24 cellular contexts compared by ENCODE assay signal in the genomic region with DNA sequence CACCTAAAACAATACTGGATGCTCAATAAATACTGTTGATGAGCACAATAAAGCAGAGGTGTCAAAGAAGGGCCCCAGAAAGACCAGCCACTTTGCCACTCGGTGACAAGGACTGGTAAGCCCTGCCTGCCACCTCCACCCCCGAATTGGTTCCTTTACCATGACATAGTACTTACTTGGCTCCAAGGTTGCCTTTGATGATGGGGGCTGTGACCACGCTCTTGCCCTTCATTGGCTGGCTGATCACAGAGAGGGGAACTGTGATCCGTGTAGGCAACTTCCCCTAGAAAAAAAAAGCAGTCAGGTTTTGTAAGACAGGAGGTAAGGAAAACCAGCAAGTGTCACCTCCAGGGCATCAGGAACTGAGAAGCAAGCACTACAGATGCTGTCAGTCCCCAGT. TPM values are rescaled to one million over a fixed set of nuclear protein-coding genes. Genes with fewer than 3 reads are reported as not detected.
DNase-seq lines count a peak whose midpoint lies in the region; ATAC-seq and TF ChIP-seq lines count a peak whose summit lies in the region.
"Had no signal": no experiment of that assay in that cellular context is flagged by ENCODE, and none has a peak within 500 bp of the region (broad histone marks: within the 10 kb centered on the region; RNA-seq: fewer than 3 reads in every experiment).

No MANE protein-coding gene starts in this region.

- no peak overlapping the region for H3K27ac Mint-ChIP-seq in T-helper 17 cell
- peak overlapping the region in 8 of 10 donors; percentile 34 to 81 (median 64) for H3K27ac Mint-ChIP-seq in naive thymus-derived CD8-positive, alpha-beta T cell
- H3K27ac Mint-ChIP-seq: immature natural killer cell had no signal

- peak overlapping the region; percentile 66 for H3K4me3 Mint-ChIP-seq in T-helper 17 cell
- H3K4me3 Mint-ChIP-seq in naive thymus-derived CD8-positive, alpha-beta T cell = peak overlapping the region in 1 of 10 donors; percentile 11
- H3K4me3 Mint-ChIP-seq: endodermal cell, immature natural killer cell had no signal

- peaks cover 4 to 14% (median 7%) of the 10 kb centered on the region in 4 donors for H3K4me1 ChIP-seq in upper lobe of left lung

- TF ChIP-seq CTCF in upper lobe of left lung (IDR thresholded peaks at IDR 0.05) = no peak

- H3K4me3 ChIP-seq in upper lobe of left lung = no peak overlapping the region
- H3K4me3 ChIP-seq: GM12878, heart right ventricle, right atrium auricular region had no signal

- 82 to 90% methylated on average over 4 of the region's 4 CpGs for WGBS in upper lobe of left lung, 2 donors

- peaks cover 9% of the 10 kb centered on the region for H3K36me3 Mint-ChIP-seq in T-helper 17 cell (ENCODE audit: low read depth)
- peaks cover 13 to 90% (median 57%) of the 10 kb centered on the region in 3 donors for H3K36me3 Mint-ChIP-seq in naive thymus-derived CD8-positive, alpha-beta T cell

- no peak for DNase-seq in activated CD4-positive, CD25-positive, alpha-beta regulatory T cell treated with anti-CD3 and anti-CD28 coated beads, Interleukin-2, amount 50 U/mL, for 72 hours
- DNase-seq in CD1c-positive myeloid dendritic cell (ENCODE audit: extremely low spot score) (peak; percentile 41), T-helper 17 cell (no peak), upper lobe of left lung (no peak), GDM1 (lab: John Stamatoyannopoulos, UW) (no peak)
- peak in 2 of 10 donors; percentile 9 to 20 for DNase-seq in naive thymus-derived CD8-positive, alpha-beta T cell
- DNase-seq: activated gamma-delta T cell; BE2C; DMS153; endodermal cell; GOT3; heart right ventricle; immature natural killer cell; Karpas-422; NCI-H1092 treated with DMSO at 0.1 percent for 48 hours; NCI-H2081 treated with DMSO at 0.1 percent for 48 hours; NCI-H510A treated with DMSO at 0.1 percent for 48 hours; RPMI8226; stimulated activated naive CD4-positive, alpha-beta T cell treated with Interleukin-2 at 50 U/mL for 16 hours; trophoblast cell had no signal

- POLR2A ChIA-PET in naive thymus-derived CD8-positive, alpha-beta T cell (lab: Charles Lee) = no interaction called here

- no peaks in the 10 kb centered on the region for H3K27me3 Mint-ChIP-seq in T-helper 17 cell
- no peaks in the 10 kb centered on the region for H3K27me3 Mint-ChIP-seq in naive thymus-derived CD8-positive, alpha-beta T cell

- peaks cover 19% of the 10 kb centered on the region for H3K4me1 Mint-ChIP-seq in T-helper 17 cell
- H3K4me1 Mint-ChIP-seq in naive thymus-derived CD8-positive, alpha-beta T cell = peaks cover 12 to 34% (median 27%) of the 10 kb centered on the region in 4 donors
- H3K4me1 Mint-ChIP-seq: immature natural killer cell had no signal

- no peak for TF ChIP-seq POLR2A in upper lobe of left lung (IDR thresholded peaks at IDR 0.05)

- H3K27me3 ChIP-seq in upper lobe of left lung = no peaks in the 10 kb centered on the region
- H3K27me3 ChIP-seq: BE2C, heart right ventricle, right atrium auricular region had no signal

- ATAC-seq in activated CD4-positive, CD25-positive, alpha-beta regulatory T cell treated with anti-CD3 and anti-CD28 coated beads, Interleukin-2, amount 50 U/mL, for 24 hours = peak; percentile 33 to 41
- no peak for ATAC-seq in T-helper 17 cell
- ATAC-seq in naive thymus-derived CD8-positive, alpha-beta T cell = peak; percentile 46 to 53
- ATAC-seq in GM21447 (IDR thresholded peaks at IDR 0.05; ENCODE audit: unreplicated experiment) = no peak
- no peak for ATAC-seq in upper lobe of left lung (ENCODE audit: low FRiP score in 2 of 2)
- ATAC-seq: GM12878 had no signal

- TF ChIP-seq EP300 in upper lobe of left lung (IDR thresholded peaks at IDR 0.05) = no peak

- H3K9me3 Mint-ChIP-seq in naive thymus-derived CD8-positive, alpha-beta T cell = no peaks in the 10 kb centered on the region
- H3K9me3 Mint-ChIP-seq: endodermal cell, immature natural killer cell had no signal

- peaks cover 34 to 77% (median 66%) of the 10 kb centered on the region in 4 donors for H3K36me3 ChIP-seq in upper lobe of left lung

- H3K27ac ChIP-seq in upper lobe of left lung = no peak overlapping the region
- H3K27ac ChIP-seq: heart right ventricle, right atrium auricular region had no signal

- H3K9me3 ChIP-seq in T-helper 17 cell (ENCODE audit: control insufficient read depth, low read length, poor library complexity, severe bottlenecking) (no peaks in the 10 kb centered on the region), upper lobe of left lung (no peaks in the 10 kb centered on the region)
- H3K9me3 ChIP-seq: BE2C, heart right ventricle, right atrium auricular region had no signal

RNA-seq across cellular contexts. Expression of a gene that starts 29.7 kb away (rescaled TPM):
- total RNA-seq in T-helper 17 cell = 10 to 100 TPM; 53.6 to 61.1 TPM
- 10 to 100 TPM; 60.1 to 61.4 TPM for total RNA-seq in naive thymus-derived CD8-positive, alpha-beta T cell
- polyA plus RNA-seq in naive thymus-derived CD8-positive, alpha-beta T cell = 10 to 100 TPM; 16.9 to 21.9 (median 17.6) TPM
- total RNA-seq in upper lobe of left lung = 10 to 100 TPM; 22.0 to 57.6 (median 28.6) TPM

RNA-seq across cellular contexts. Expression of a gene that starts 50.1 kb away (rescaled TPM):
- total RNA-seq in T-helper 17 cell (1 to 10 TPM; 4.4 to 4.8 TPM), upper lobe of left lung (10 to 100 TPM in 5 of 6 donors, 1 to 10 TPM in 1; 9.4 to 38.7 (median 13.9) TPM)
- total RNA-seq in naive thymus-derived CD8-positive, alpha-beta T cell = 1 to 10 TPM; 4.7 to 6.1 TPM
- polyA plus RNA-seq in naive thymus-derived CD8-positive, alpha-beta T cell = 1 to 10 TPM in 2 of 3 donors, under 1 TPM in 1; 0.96 to 1.7 (median 1.1) TPM
- total RNA-seq: endodermal cell, right atrium auricular region had no signal
- polyA plus RNA-seq: heart right ventricle had no signal

Comparison
In these comparisons a context has a peak if more than half of its experiments do, and no peak if none do; other contexts are left out.
1. ATAC-seq: peak in activated CD4-positive, CD25-positive, alpha-beta regulatory T cell treated with anti-CD3 and anti-CD28 coated beads, Interleukin-2, amount 50 U/mL, for 24 hours (2 of 2) and naive thymus-derived CD8-positive, alpha-beta T cell (2 of 2); none in T-helper 17 cell (single experiment), GM21447 (single experiment) and upper lobe of left lung (0 of 2).